8 cellular contexts compared by ENCODE assay signal in the genomic region with DNA sequence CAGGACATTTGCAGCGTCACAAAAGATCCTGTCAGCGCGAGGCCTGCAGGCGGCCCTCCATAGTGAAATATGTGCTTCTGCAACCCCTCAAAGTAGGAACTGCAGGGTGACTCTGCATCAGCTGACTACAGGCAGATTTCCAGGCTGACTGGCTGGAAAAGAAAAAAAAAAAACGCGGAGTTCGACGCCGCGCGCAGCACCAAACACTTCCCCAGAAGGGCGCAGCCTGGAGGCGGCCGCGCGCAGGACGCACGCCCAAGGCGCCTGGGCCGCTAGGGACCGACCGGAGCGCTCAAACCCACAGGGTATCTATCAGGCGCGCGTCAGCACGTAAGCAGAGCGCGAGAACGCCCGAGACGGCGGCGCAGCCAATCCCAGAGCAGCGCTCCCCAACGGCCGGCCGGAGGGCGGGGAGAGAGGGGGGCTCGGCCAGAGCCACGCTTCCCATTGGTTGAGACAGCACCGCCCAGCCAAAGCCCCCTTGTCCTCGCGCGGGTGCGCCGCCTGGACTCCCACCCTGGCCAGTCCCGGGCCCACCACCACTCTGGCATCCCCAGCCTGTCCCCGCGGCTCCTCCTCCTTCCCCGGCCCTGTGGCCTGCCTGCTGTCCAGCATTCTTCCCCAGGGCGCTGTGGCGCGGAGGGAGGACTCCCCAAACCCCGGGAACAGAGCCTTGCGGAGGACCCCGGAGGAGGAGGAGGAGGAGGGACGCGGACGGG. TPM values are rescaled to one million over a fixed set of nuclear protein-coding genes. Genes with fewer than 3 reads are reported as not detected.
DNase-seq lines count a peak whose midpoint lies in the region; ATAC-seq, FAIRE-seq and TF ChIP-seq lines count a peak whose summit lies in the region.

No MANE protein-coding gene starts in this region.

- no peaks in the 10 kb centered on the region for H3K9me3 ChIP-seq in BLaER1

- H3K27ac ChIP-seq in BLaER1 = peak overlapping the region; percentile 88
- H3K27ac ChIP-seq in coronary artery = peak overlapping the region; percentile 78 to 84

- peak overlapping the region; percentile 95 for H3K4me2 ChIP-seq in BLaER1

- H3K36me3 ChIP-seq in BLaER1 = peaks cover 18% of the 10 kb centered on the region

- peak; percentile 91 for FAIRE-seq in GM19239 (lab: Jason Lieb, UNC)

- peak overlapping the region; percentile 89 for H3K9ac ChIP-seq in BLaER1

- peaks cover 13% of the 10 kb centered on the region; the same call in 1 of the 2 replicates for H4K20me1 ChIP-seq in BLaER1

- no peaks in the 10 kb centered on the region for H3K27me3 ChIP-seq in BLaER1

- ATAC-seq in HG03442 (IDR thresholded peaks at IDR 0.05; ENCODE audit: unreplicated experiment) (peak; percentile 94), left colon (peak; percentile 87)

- H3K4me3 ChIP-seq in BLaER1 = peak overlapping the region; percentile 85
- peak overlapping the region; percentile 78 for H3K4me3 ChIP-seq in coronary artery

- intact Hi-C loops in left colon (cut with DNase I, micrococcal nuclease) = no loop called here

- peak; percentile 96 for DNase-seq in GM19239 (ENCODE audit: insufficient read length, low spot score)
- DNase-seq in NCI-H524 (lab: John Stamatoyannopoulos, UW) = peak; percentile 98 to 99
- DNase-seq in activated CD4-positive, alpha-beta T cell treated with anti-CD3 and anti-CD28 coated beads for 48 hours = peak; percentile 97
- DNase-seq in coronary artery (ENCODE audit: low spot score) = peak; percentile 94
- peak; percentile 96 to 97 for DNase-seq in left colon
- peak; percentile 86 to 88 for DNase-seq in stimulated activated CD4-positive, alpha-beta T cell treated with anti-CD3 and anti-CD28 coated beads, Interleukin-1b, Interleukin-23, amount 100 ng/mL, for 4 hours (ENCODE audit: low read depth in 2 of 2)

- peaks cover 25% of the 10 kb centered on the region for H3K4me1 ChIP-seq in BLaER1

- peak; percentile 20 for TF ChIP-seq CTCF in coronary artery (IDR thresholded peaks at IDR 0.05)

RNA-seq across cellular contexts. Expression of gene BDH1, which starts 1.0 kb away (rescaled TPM):
- total RNA-seq in left colon = 100 to 1,000 TPM; 161 to 208 TPM

Comparison
In these comparisons a context has a peak if more than half of its experiments do, and no peak if none do; other contexts are left out.
1. Peak in every context shown above with its lines: DNase-seq, ATAC-seq, H3K4me3 ChIP-seq and H3K27ac ChIP-seq.